In genomic region chr19:1847684-1848398, GRCh38 we compare ENCODE assay signal across 8 cellular contexts. TPM values are rescaled to one million over a fixed set of nuclear protein-coding genes. Genes with fewer than 3 reads are reported as not detected.
A peak's percentile ranks its signal among the peaks of the same experiment; 100 is the strongest.
DNase-seq lines count a peak whose midpoint lies in the region; ATAC-seq and TF ChIP-seq lines count a peak whose summit lies in the region.

No MANE protein-coding gene starts in this region.

- H3K9me3 ChIP-seq in HUES48 (ENCODE audit: control insufficient read depth, insufficient read depth, low read length): no peaks in the 10 kb centered on the region

- H3K27ac ChIP-seq in HUES48 (ENCODE audit: low read depth, low read length): peak overlapping the region; percentile 100

- no peaks in the 10 kb centered on the region for H3K27me3 ChIP-seq in HUES48 (ENCODE audit: control insufficient read depth, insufficient read depth, low read length)

- DNase-seq in CD14-positive monocyte (ENCODE audit: low spot score): no peak
- no peak for DNase-seq in activated T-cell treated with anti-CD3 and anti-CD28 coated beads, Interleukin-2, amount 50 U/mL, for 4 hours
- DNase-seq in glutamatergic neuron: peak; percentile 76
- no peak for DNase-seq in progenitor cell of endocrine pancreas (ENCODE audit: low spot score, unreplicated experiment)
- DNase-seq in NCI-H1417 treated with DMSO at 0.1 percent for 48 hours (lab: John Stamatoyannopoulos, UW): no peak
- DNase-seq in effector CD8-positive, alpha-beta T cell (lab: John Stamatoyannopoulos, UW): no peak

- intact Hi-C loops in CD14-positive monocyte (cut with micrococcal nuclease): no loop called here

- H3K36me3 Mint-ChIP-seq in CD14-positive monocyte (peaks cover 7 to 41% of the 10 kb centered on the region in 2 donors), glutamatergic neuron (ENCODE audit: unreplicated experiment) (no peaks in the 10 kb centered on the region), progenitor cell of endocrine pancreas (ENCODE audit: insufficient read depth) (no peaks in the 10 kb centered on the region)
- peaks cover 1% of the 10 kb centered on the region for H3K36me3 Mint-ChIP-seq in activated T-cell treated with anti-CD3 and anti-CD28 coated beads, Interleukin-2, amount 50 U/mL, for 4 hours (ENCODE audit: insufficient read depth)

- H3K27me3 Mint-ChIP-seq in CD14-positive monocyte (ENCODE audit: low read depth in 3 of 3): peaks cover 4 to 5% (median 5%) of the 10 kb centered on the region in 3 donors
- H3K27me3 Mint-ChIP-seq in activated T-cell treated with anti-CD3 and anti-CD28 coated beads, Interleukin-2, amount 50 U/mL, for 4 hours (ENCODE audit: low read depth): no peaks in the 10 kb centered on the region
- peaks cover 8% of the 10 kb centered on the region for H3K27me3 Mint-ChIP-seq in glutamatergic neuron (ENCODE audit: unreplicated experiment)
- no peaks in the 10 kb centered on the region for H3K27me3 Mint-ChIP-seq in progenitor cell of endocrine pancreas

- peaks cover 10% of the 10 kb centered on the region; the same call in 1 of the 2 replicates for H3K36me3 ChIP-seq in HUES48 (ENCODE audit: control insufficient read depth, insufficient read depth, low read length)

- H3K27ac Mint-ChIP-seq in CD14-positive monocyte (peak overlapping the region; percentile 90 to 96 (median 92)), glutamatergic neuron (ENCODE audit: unreplicated experiment) (peak overlapping the region; percentile 95), progenitor cell of endocrine pancreas (peak overlapping the region; percentile 98)

- H3K4me3 Mint-ChIP-seq in CD14-positive monocyte: peak overlapping the region; percentile 85 to 91
- peak overlapping the region; percentile 93 for H3K4me3 Mint-ChIP-seq in activated T-cell treated with anti-CD3 and anti-CD28 coated beads, Interleukin-2, amount 50 U/mL, for 4 hours
- peak overlapping the region; percentile 98 for H3K4me3 Mint-ChIP-seq in glutamatergic neuron (ENCODE audit: unreplicated experiment)
- H3K4me3 Mint-ChIP-seq in progenitor cell of endocrine pancreas (ENCODE audit: low read depth): peak overlapping the region; percentile 91

- H3K9me3 Mint-ChIP-seq in CD14-positive monocyte (no peaks in the 10 kb centered on the region), glutamatergic neuron (ENCODE audit: unreplicated experiment) (peaks cover 8% of the 10 kb centered on the region), progenitor cell of endocrine pancreas (ENCODE audit: low read depth) (no peaks in the 10 kb centered on the region)
- no peaks in the 10 kb centered on the region for H3K9me3 Mint-ChIP-seq in activated T-cell treated with anti-CD3 and anti-CD28 coated beads, Interleukin-2, amount 50 U/mL, for 4 hours

- peaks cover 39% of the 10 kb centered on the region for H3K4me1 Mint-ChIP-seq in CD14-positive monocyte
- peaks cover 60% of the 10 kb centered on the region for H3K4me1 Mint-ChIP-seq in activated T-cell treated with anti-CD3 and anti-CD28 coated beads, Interleukin-2, amount 50 U/mL, for 4 hours (ENCODE audit: low read depth)
- peaks cover 18% of the 10 kb centered on the region for H3K4me1 Mint-ChIP-seq in glutamatergic neuron (ENCODE audit: low read depth, unreplicated experiment)
- peaks cover 12% of the 10 kb centered on the region for H3K4me1 Mint-ChIP-seq in progenitor cell of endocrine pancreas (ENCODE audit: low read depth)

- H3K4me1 ChIP-seq in HUES48 (ENCODE audit: control insufficient read depth, insufficient read depth, low read length): peaks cover 7% of the 10 kb centered on the region

- peak; percentile 30 for ATAC-seq in GM19455 (IDR thresholded peaks at IDR 0.05; ENCODE audit: unreplicated experiment)
- peak; percentile 34 to 44 for ATAC-seq in activated T-cell treated with anti-CD3 and anti-CD28 coated beads, Interleukin-2, amount 50 U/mL, for 4 hours

- peak overlapping the region; percentile 93 for H3K4me3 ChIP-seq in HUES48 (ENCODE audit: low read depth, low read length)

- TF ChIP-seq CTCF in CD14-positive monocyte (IDR thresholded peaks at IDR 0.05) (no peak), glutamatergic neuron (IDR thresholded peaks at IDR 0.05; ENCODE audit: partially characterized antibody, unreplicated experiment) (no peak), progenitor cell of endocrine pancreas (IDR thresholded peaks at IDR 0.05; ENCODE audit: unreplicated experiment) (no peak)

- H3K9ac ChIP-seq in HUES48 (ENCODE audit: low read depth, low read length): peak overlapping the region; percentile 100

RNA-seq across cellular contexts. Expression of gene REXO1, which starts 0.4 kb away (rescaled TPM):
- 1 to 10 TPM; 2.8 to 3.0 TPM for polyA plus RNA-seq in CD14-positive monocyte
- 10 to 100 TPM; 91.5 to 95.0 (median 94.4) TPM for total RNA-seq in activated T-cell treated with anti-CD3 and anti-CD28 coated beads, Interleukin-2, amount 50 U/mL, for 4 hours
- total RNA-seq in glutamatergic neuron (ENCODE audit: unreplicated experiment) (65.7 TPM), progenitor cell of endocrine pancreas (42.8 and 44.6 TPM in 2 replicates)

RNA-seq across cellular contexts. Expression of gene KLF16, which starts 15.5 kb away (rescaled TPM):
- under 1 TPM; 0.51 to 0.67 TPM for polyA plus RNA-seq in CD14-positive monocyte
- 10 to 100 TPM; 64.0 to 71.0 (median 69.1) TPM for total RNA-seq in activated T-cell treated with anti-CD3 and anti-CD28 coated beads, Interleukin-2, amount 50 U/mL, for 4 hours
- total RNA-seq in glutamatergic neuron (ENCODE audit: unreplicated experiment) (30.6 TPM), progenitor cell of endocrine pancreas (13.2 and 13.5 TPM in 2 replicates)

RNA-seq across cellular contexts. Expression of gene ATP8B3, which starts 35.8 kb away (rescaled TPM):
- polyA plus RNA-seq in CD14-positive monocyte: 1 to 10 TPM; 1.6 to 1.8 TPM
- total RNA-seq in activated T-cell treated with anti-CD3 and anti-CD28 coated beads, Interleukin-2, amount 50 U/mL, for 4 hours: under 1 TPM; 0.37 to 0.66 (median 0.43) TPM
- total RNA-seq in glutamatergic neuron (ENCODE audit: unreplicated experiment) (2.5 TPM), progenitor cell of endocrine pancreas (3.7 and 4.1 TPM in 2 replicates)

RNA-seq across cellular contexts. Expression of gene ABHD17A, which starts 37.5 kb away (rescaled TPM):
- 10 to 100 TPM; 69.8 to 79.0 TPM for polyA plus RNA-seq in CD14-positive monocyte
- total RNA-seq in activated T-cell treated with anti-CD3 and anti-CD28 coated beads, Interleukin-2, amount 50 U/mL, for 4 hours: 100 to 1,000 TPM; 109 to 135 (median 117) TPM
- total RNA-seq in glutamatergic neuron (ENCODE audit: unreplicated experiment): 75.1 TPM
- total RNA-seq in progenitor cell of endocrine pancreas: 46.5 and 48.8 TPM in 2 replicates

RNA-seq across cellular contexts. Expression of gene ADAT3, which starts 57.4 kb away (rescaled TPM):
- polyA plus RNA-seq in CD14-positive monocyte: 1 to 10 TPM; 2.7 to 3.2 TPM
- total RNA-seq in activated T-cell treated with anti-CD3 and anti-CD28 coated beads, Interleukin-2, amount 50 U/mL, for 4 hours: 1 to 10 TPM; 7.3 to 7.8 (median 7.7) TPM
- 10.9 TPM for total RNA-seq in glutamatergic neuron (ENCODE audit: unreplicated experiment)
- 14.1 and 16.2 TPM in 2 replicates for total RNA-seq in progenitor cell of endocrine pancreas
